In the genomic region with DNA sequence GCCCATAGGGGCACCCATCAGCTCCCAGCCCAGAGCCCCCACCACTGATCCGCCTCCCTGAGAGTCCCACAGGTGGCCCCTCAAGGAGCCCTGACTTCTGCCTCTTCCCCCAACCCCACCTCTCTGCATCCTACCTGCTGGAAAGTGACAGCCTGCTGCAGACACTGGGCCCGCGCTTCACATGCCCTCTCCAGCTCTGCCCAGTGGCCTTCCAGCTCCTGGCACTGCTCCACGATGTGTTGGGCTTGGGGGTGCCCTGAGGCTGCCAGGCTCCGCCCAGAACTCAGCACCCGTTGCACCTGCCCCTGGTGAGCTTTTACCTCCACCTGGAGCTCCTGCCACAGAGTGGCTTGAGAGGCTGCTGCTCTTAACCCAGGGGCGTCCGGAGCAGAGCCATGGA, we compare ENCODE assay signal across 20 cellular contexts.
"Had no signal": no experiment of that assay in that cellular context is flagged by ENCODE, and none has a peak within 500 bp of the region (broad histone marks: within the 10 kb centered on the region; RNA-seq: fewer than 3 reads in every experiment).

No MANE protein-coding gene starts in this region.

- FAIRE-seq: colon, islet of Langerhans had no signal

- ATAC-seq: activated CD8-positive, alpha-beta memory T cell treated with anti-CD3 and anti-CD28 coated beads, Interleukin-2, amount 10 ng/mL, durations not matched to agents 7 days and 5 days; lower lobe of right lung; naive thymus-derived CD8-positive, alpha-beta T cell; psoas muscle; right cardiac atrium; WTC11 had no signal

- DNase-seq: activated CD4-positive, alpha-beta memory T cell treated with anti-CD3 and anti-CD28 coated beads, Interleukin-2, amount 10 ng/mL, durations not matched to agents 7 days and 5 days; activated CD4-positive, alpha-beta T cell treated with anti-CD3 and anti-CD28 coated beads for 4 hours; activated CD8-positive, alpha-beta memory T cell treated with anti-CD3 and anti-CD28 coated beads, Interleukin-2, amount 10 ng/mL, durations not matched to agents 7 days and 5 days; activated naive CD4-positive, alpha-beta T cell treated with anti-CD3 and anti-CD28 coated beads for 36 hours; anterior cingulate cortex; caudate nucleus; dorsolateral prefrontal cortex; foreskin fibroblast; lower lobe of right lung; naive thymus-derived CD8-positive, alpha-beta T cell; ovary; psoas muscle; right cardiac atrium; transverse colon had no signal

- H3K9me3 Mint-ChIP-seq: activated CD4-positive, alpha-beta memory T cell treated with anti-CD3 and anti-CD28 coated beads, Interleukin-2, amount 10 ng/mL, durations not matched to agents 7 days and 5 days; activated naive CD4-positive, alpha-beta T cell treated with anti-CD3 and anti-CD28 coated beads for 36 hours; activated T-helper 2 cell treated with anti-CD3 and anti-CD28 coated beads, Interferon-gamma antibody, Interleukin-2, Interleukin-4, amounts not matched to agents 10 μg/mL and 5 μg/mL and 100 μg/mL, durations not matched to agents 14 hours and 24 hours and 36 hours; brain; naive thymus-derived CD8-positive, alpha-beta T cell; stimulated activated naive CD8-positive, alpha-beta T cell treated with anti-CD3 and anti-CD28 coated beads, Interleukin-15, Interleukin-2, amounts not matched to agents 100 ng/mL and 50 ng/mL, for 24 hours; WTC11 had no signal

- H3K36me3 Mint-ChIP-seq: activated CD8-positive, alpha-beta memory T cell treated with anti-CD3 and anti-CD28 coated beads, Interleukin-2, amount 10 ng/mL, durations not matched to agents 7 days and 5 days; brain; naive thymus-derived CD8-positive, alpha-beta T cell; WTC11 had no signal

- H3K4me3 Mint-ChIP-seq: activated CD4-positive, alpha-beta memory T cell treated with anti-CD3 and anti-CD28 coated beads, Interleukin-2, amount 10 ng/mL, durations not matched to agents 7 days and 5 days; activated CD8-positive, alpha-beta memory T cell treated with anti-CD3 and anti-CD28 coated beads, Interleukin-2, amount 10 ng/mL, durations not matched to agents 7 days and 5 days; activated naive CD4-positive, alpha-beta T cell treated with anti-CD3 and anti-CD28 coated beads for 36 hours; brain; naive thymus-derived CD8-positive, alpha-beta T cell; stimulated activated naive CD8-positive, alpha-beta T cell treated with anti-CD3 and anti-CD28 coated beads, Interleukin-15, Interleukin-2, amounts not matched to agents 100 ng/mL and 50 ng/mL, for 24 hours; WTC11 had no signal

- H3K27ac Mint-ChIP-seq: activated CD4-positive, alpha-beta memory T cell treated with anti-CD3 and anti-CD28 coated beads, Interleukin-2, amount 10 ng/mL, durations not matched to agents 7 days and 5 days; activated CD8-positive, alpha-beta memory T cell treated with anti-CD3 and anti-CD28 coated beads, Interleukin-2, amount 10 ng/mL, durations not matched to agents 7 days and 5 days; activated naive CD4-positive, alpha-beta T cell treated with anti-CD3 and anti-CD28 coated beads for 36 hours; activated T-helper 2 cell treated with anti-CD3 and anti-CD28 coated beads, Interferon-gamma antibody, Interleukin-2, Interleukin-4, amounts not matched to agents 10 μg/mL and 5 μg/mL and 100 μg/mL, durations not matched to agents 14 hours and 24 hours and 36 hours; brain; stimulated activated naive CD8-positive, alpha-beta T cell treated with anti-CD3 and anti-CD28 coated beads, Interleukin-15, Interleukin-2, amounts not matched to agents 100 ng/mL and 50 ng/mL, for 24 hours had no signal

- H3K27me3 Mint-ChIP-seq: activated CD4-positive, alpha-beta memory T cell treated with anti-CD3 and anti-CD28 coated beads, Interleukin-2, amount 10 ng/mL, durations not matched to agents 7 days and 5 days; activated CD8-positive, alpha-beta memory T cell treated with anti-CD3 and anti-CD28 coated beads, Interleukin-2, amount 10 ng/mL, durations not matched to agents 7 days and 5 days; naive thymus-derived CD8-positive, alpha-beta T cell; stimulated activated naive CD8-positive, alpha-beta T cell treated with anti-CD3 and anti-CD28 coated beads, Interleukin-15, Interleukin-2, amounts not matched to agents 100 ng/mL and 50 ng/mL, for 24 hours had no signal

- H3K4me1 Mint-ChIP-seq: WTC11 had no signal
